8 cellular contexts compared by ENCODE assay signal in genomic region chr16:369866-370436, GRCh38. TPM values are rescaled to one million over a fixed set of nuclear protein-coding genes. Genes with fewer than 3 reads are reported as not detected.
DNase-seq lines count a peak whose midpoint lies in the region; ATAC-seq and TF ChIP-seq lines count a peak whose summit lies in the region.

No MANE protein-coding gene starts in this region.

- TF ChIP-seq CTCF in LNCaP clone FGC (IDR thresholded peaks at IDR 0.05; ENCODE audit: control insufficient read depth, extremely low read depth, insufficient read depth): no peak

- ATAC-seq in effector memory CD8-positive, alpha-beta T cell (replicated peaks): no peak
- no peak for ATAC-seq in natural killer cell treated with Interleukin-12 subunit alpha and Interleukin-12 subunit beta and Interleukin-15 and Interleukin-18, amount 100 ng/mL, for 72 hours
- ATAC-seq in HG03108 (IDR thresholded peaks at IDR 0.05; ENCODE audit: unreplicated experiment): no peak
- ATAC-seq in HG02798 (IDR thresholded peaks at IDR 0.05; ENCODE audit: poor library complexity, unreplicated experiment): no peak
- no peak for ATAC-seq in HG03432 (IDR thresholded peaks at IDR 0.05; ENCODE audit: unreplicated experiment)

- H3K27ac Mint-ChIP-seq in effector memory CD8-positive, alpha-beta T cell: peak overlapping the region; percentile 88 to 89
- H3K27ac Mint-ChIP-seq in natural killer cell treated with Interleukin-12 subunit alpha and Interleukin-12 subunit beta and Interleukin-15 and Interleukin-18, amount 100 ng/mL, for 72 hours: peak overlapping the region; percentile 78 to 98

- no peaks in the 10 kb centered on the region for H3K9me3 Mint-ChIP-seq in effector memory CD8-positive, alpha-beta T cell
- no peaks in the 10 kb centered on the region for H3K9me3 Mint-ChIP-seq in natural killer cell treated with Interleukin-12 subunit alpha and Interleukin-12 subunit beta and Interleukin-15 and Interleukin-18, amount 100 ng/mL, for 72 hours

- H3K4me1 Mint-ChIP-seq in effector memory CD8-positive, alpha-beta T cell (ENCODE audit: low read depth in 2 of 2): peaks cover 4 to 5% of the 10 kb centered on the region in 2 donors
- peaks cover 7 to 9% of the 10 kb centered on the region in 2 donors for H3K4me1 Mint-ChIP-seq in natural killer cell treated with Interleukin-12 subunit alpha and Interleukin-12 subunit beta and Interleukin-15 and Interleukin-18, amount 100 ng/mL, for 72 hours (ENCODE audit: low read depth in 2 of 2)

- DNase-seq in AG20443 (ENCODE audit: low spot score) (peak; percentile 43), LNCaP clone FGC (ENCODE audit: low read depth) (no peak)
- no peak for DNase-seq in effector memory CD8-positive, alpha-beta T cell
- no peak for DNase-seq in natural killer cell treated with Interleukin-12 subunit alpha and Interleukin-12 subunit beta and Interleukin-15 and Interleukin-18, amount 100 ng/mL, for 72 hours (ENCODE audit: low spot score)
- DNase-seq in activated naive CD4-positive, alpha-beta T cell treated with Interleukin-2 at 50 U/mL for 16 hours: no peak

- H3K27me3 Mint-ChIP-seq in effector memory CD8-positive, alpha-beta T cell: no peaks in the 10 kb centered on the region
- no peaks in the 10 kb centered on the region for H3K27me3 Mint-ChIP-seq in natural killer cell treated with Interleukin-12 subunit alpha and Interleukin-12 subunit beta and Interleukin-15 and Interleukin-18, amount 100 ng/mL, for 72 hours

- H3K36me3 Mint-ChIP-seq in effector memory CD8-positive, alpha-beta T cell (ENCODE audit: insufficient read depth): peaks cover 12% of the 10 kb centered on the region
- no peaks in the 10 kb centered on the region for H3K36me3 Mint-ChIP-seq in natural killer cell treated with Interleukin-12 subunit alpha and Interleukin-12 subunit beta and Interleukin-15 and Interleukin-18, amount 100 ng/mL, for 72 hours

- peak overlapping the region; percentile 47 for H3K4me3 ChIP-seq in LNCaP clone FGC (ENCODE audit: low read depth, low read length)

- H3K4me3 Mint-ChIP-seq in effector memory CD8-positive, alpha-beta T cell: peak overlapping the region; percentile 89 to 96
- peak overlapping the region; percentile 96 for H3K4me3 Mint-ChIP-seq in natural killer cell treated with Interleukin-12 subunit alpha and Interleukin-12 subunit beta and Interleukin-15 and Interleukin-18, amount 100 ng/mL, for 72 hours

RNA-seq across cellular contexts. Expression of gene MRPL28, which starts 0.4 kb away (rescaled TPM):
- 10 to 100 TPM; 80.6 to 98.6 TPM for total RNA-seq in natural killer cell treated with Interleukin-12 subunit alpha and Interleukin-12 subunit beta and Interleukin-15 and Interleukin-18, amount 100 ng/mL, for 72 hours

RNA-seq across cellular contexts. Expression of gene PGAP6, which starts 11.8 kb away (rescaled TPM):
- 10 to 100 TPM; 39.4 to 46.8 TPM for total RNA-seq in natural killer cell treated with Interleukin-12 subunit alpha and Interleukin-12 subunit beta and Interleukin-15 and Interleukin-18, amount 100 ng/mL, for 72 hours

RNA-seq across cellular contexts. Expression of gene AXIN1, which starts 17.4 kb away (rescaled TPM):
- total RNA-seq in natural killer cell treated with Interleukin-12 subunit alpha and Interleukin-12 subunit beta and Interleukin-15 and Interleukin-18, amount 100 ng/mL, for 72 hours: 10 to 100 TPM; 20.1 to 29.1 TPM

RNA-seq across cellular contexts. Expression of gene NME4, which starts 27.0 kb away (rescaled TPM):
- total RNA-seq in natural killer cell treated with Interleukin-12 subunit alpha and Interleukin-12 subunit beta and Interleukin-15 and Interleukin-18, amount 100 ng/mL, for 72 hours: 1 to 10 TPM; 2.7 to 9.1 TPM

RNA-seq across cellular contexts. Expression of gene DECR2, which starts 31.7 kb away (rescaled TPM):
- 10 to 100 TPM in 1 of 2 donors, 1 to 10 TPM in 1; 4.5 to 28.6 TPM for total RNA-seq in natural killer cell treated with Interleukin-12 subunit alpha and Interleukin-12 subunit beta and Interleukin-15 and Interleukin-18, amount 100 ng/mL, for 72 hours
